In genomic region chr1:235351898-235352297, GRCh38 we compare ENCODE assay signal across 20 cellular contexts. TPM values are rescaled to one million over a fixed set of nuclear protein-coding genes. Genes with fewer than 3 reads are reported as not detected.
DNase-seq lines count a peak whose midpoint lies in the region; ATAC-seq lines count a peak whose summit lies in the region.
"Had no signal": no experiment of that assay in that cellular context is flagged by ENCODE, and none has a peak within 500 bp of the region (broad histone marks: within the 10 kb centered on the region; RNA-seq: fewer than 3 reads in every experiment).

No MANE protein-coding gene starts in this region.

- H3K4me1 Mint-ChIP-seq in activated CD4-positive, alpha-beta memory T cell treated with anti-CD3 and anti-CD28 coated beads for 36 hours (ENCODE audit: low read depth) = no peaks in the 10 kb centered on the region
- H3K4me1 Mint-ChIP-seq: B cell; CD4-positive, CD25-positive, alpha-beta regulatory T cell; GM23338 had no signal

- no peak overlapping the region for H3K4me3 ChIP-seq in right cardiac atrium (ENCODE audit: low read length)
- H3K4me3 ChIP-seq: BLaER1, GM23338 had no signal

- WGBS in right cardiac atrium = 43% methylated on average over 3 of the region's 3 CpGs

- H3K36me3 Mint-ChIP-seq in activated CD4-positive, alpha-beta memory T cell treated with anti-CD3 and anti-CD28 coated beads for 36 hours = no peaks in the 10 kb centered on the region
- H3K36me3 Mint-ChIP-seq: CD4-positive, CD25-positive, alpha-beta regulatory T cell had no signal

- DNase-seq in DMS 273 (lab: John Stamatoyannopoulos, UW; ENCODE audit: unreplicated experiment) (peak; percentile 15), DMS 273 treated with DMSO at 0.1 percent for 48 hours (lab: John Stamatoyannopoulos, UW) (no peak), right cardiac atrium (no peak), Right ventricle myocardium superior (no peak), left lobe of liver (ENCODE audit: low spot score) (no peak)
- DNase-seq in activated CD4-positive, alpha-beta memory T cell treated with anti-CD3 and anti-CD28 coated beads for 36 hours = no peak
- DNase-seq: Caco-2; CD4-positive, CD25-positive, alpha-beta regulatory T cell; CD8-positive, alpha-beta T cell; DMS53; DMS79 treated with DMSO at 0.1 percent for 48 hours; GF-D8; H9; HFFc6 had no signal

- intact Hi-C loops in right cardiac atrium (cut with DNase I) (loop anchor here in 1 of 4 donors (10.0 kb wide), 1 partner anchor 57 kb away; no protein-coding TSS in a partner anchor), Right ventricle myocardium superior (cut with DNase I) (no loop called here)
- intact Hi-C loops in activated CD4-positive, alpha-beta memory T cell treated with anti-CD3 and anti-CD28 coated beads for 36 hours (cut with micrococcal nuclease) = no loop called here

- no peaks in the 10 kb centered on the region for H3K27me3 Mint-ChIP-seq in activated CD4-positive, alpha-beta memory T cell treated with anti-CD3 and anti-CD28 coated beads for 36 hours
- H3K27me3 Mint-ChIP-seq: B cell; CD4-positive, CD25-positive, alpha-beta regulatory T cell had no signal

- peak; percentile 68 to 93 for ATAC-seq in right cardiac atrium
- ATAC-seq in Right ventricle myocardium superior (ENCODE audit: poor library complexity) = no peak
- peak; percentile 27 for ATAC-seq in left lobe of liver
- ATAC-seq: CD8-positive, alpha-beta T cell; GM23338; HCT116 had no signal

- H3K27ac Mint-ChIP-seq in activated CD4-positive, alpha-beta memory T cell treated with anti-CD3 and anti-CD28 coated beads for 36 hours = no peak overlapping the region
- H3K27ac Mint-ChIP-seq: B cell; CD4-positive, CD25-positive, alpha-beta regulatory T cell; CD8-positive, alpha-beta T cell; GM23338; HFFc6 had no signal

- no peaks in the 10 kb centered on the region for H3K27me3 ChIP-seq in right cardiac atrium (ENCODE audit: control insufficient read depth, insufficient read depth)
- H3K27me3 ChIP-seq: BLaER1 had no signal

- CTCF ChIA-PET in activated CD4-positive, alpha-beta memory T cell treated with anti-CD3 and anti-CD28 coated beads for 36 hours (lab: Charles Lee) = no interaction called here

- H3K27ac ChIP-seq in right cardiac atrium (ENCODE audit: low read length) = no peak overlapping the region
- H3K27ac ChIP-seq: 22Rv1, BLaER1, C4-2B had no signal

- POLR2A ChIA-PET in activated CD4-positive, alpha-beta memory T cell treated with anti-CD3 and anti-CD28 coated beads for 36 hours (lab: Charles Lee) = no interaction called here

- no peak overlapping the region for H3K4me3 Mint-ChIP-seq in activated CD4-positive, alpha-beta memory T cell treated with anti-CD3 and anti-CD28 coated beads for 36 hours
- H3K4me3 Mint-ChIP-seq: B cell; CD4-positive, CD25-positive, alpha-beta regulatory T cell; CD8-positive, alpha-beta T cell; GM23338; H9; HFFc6 had no signal

- H3K4me1 ChIP-seq in right cardiac atrium (ENCODE audit: control insufficient read depth, insufficient read depth, low read length) = peaks cover 1% of the 10 kb centered on the region
- H3K4me1 ChIP-seq: BLaER1, Caco-2 had no signal

- no peaks in the 10 kb centered on the region for H3K9me3 Mint-ChIP-seq in activated CD4-positive, alpha-beta memory T cell treated with anti-CD3 and anti-CD28 coated beads for 36 hours
- H3K9me3 Mint-ChIP-seq: CD8-positive, alpha-beta T cell; H9; HFFc6 had no signal

- no peaks in the 10 kb centered on the region for H3K9me3 ChIP-seq in right cardiac atrium (ENCODE audit: control insufficient read depth, low read length)
- H3K9me3 ChIP-seq: Caco-2 had no signal

RNA-seq across cellular contexts. Expression of gene TBCE, which starts 15.3 kb away (rescaled TPM):
- 10 to 100 TPM; 13.3 to 22.3 (median 17.9) TPM for total RNA-seq in right cardiac atrium
- polyA plus RNA-seq in right cardiac atrium = 17.2 TPM
- 15.7 TPM for total RNA-seq in Right ventricle myocardium superior
- total RNA-seq in left lobe of liver = 13.6 TPM
- total RNA-seq in activated CD4-positive, alpha-beta memory T cell treated with anti-CD3 and anti-CD28 coated beads for 36 hours = 10 to 100 TPM; 22.7 to 26.3 TPM

RNA-seq across cellular contexts. Expression of gene GGPS1, which starts 23.5 kb away (rescaled TPM):
- total RNA-seq in right cardiac atrium (10 to 100 TPM; 29.7 to 33.5 (median 31.0) TPM), Right ventricle myocardium superior (31.4 TPM), left lobe of liver (8.6 TPM)
- polyA plus RNA-seq in right cardiac atrium = 22.0 TPM
- 10 to 100 TPM; 36.1 to 37.5 TPM for total RNA-seq in activated CD4-positive, alpha-beta memory T cell treated with anti-CD3 and anti-CD28 coated beads for 36 hours

RNA-seq across cellular contexts. Expression of gene ARID4B, which starts 23.9 kb away (rescaled TPM):
- total RNA-seq in right cardiac atrium (10 to 100 TPM; 18.4 to 22.4 (median 21.1) TPM), Right ventricle myocardium superior (14.8 TPM), left lobe of liver (10.9 TPM)
- polyA plus RNA-seq in right cardiac atrium = 10.8 TPM
- 10 to 100 TPM; 41.3 to 44.8 TPM for total RNA-seq in activated CD4-positive, alpha-beta memory T cell treated with anti-CD3 and anti-CD28 coated beads for 36 hours
